ENCODE assay signal across 15 cellular contexts in the genomic region with DNA sequence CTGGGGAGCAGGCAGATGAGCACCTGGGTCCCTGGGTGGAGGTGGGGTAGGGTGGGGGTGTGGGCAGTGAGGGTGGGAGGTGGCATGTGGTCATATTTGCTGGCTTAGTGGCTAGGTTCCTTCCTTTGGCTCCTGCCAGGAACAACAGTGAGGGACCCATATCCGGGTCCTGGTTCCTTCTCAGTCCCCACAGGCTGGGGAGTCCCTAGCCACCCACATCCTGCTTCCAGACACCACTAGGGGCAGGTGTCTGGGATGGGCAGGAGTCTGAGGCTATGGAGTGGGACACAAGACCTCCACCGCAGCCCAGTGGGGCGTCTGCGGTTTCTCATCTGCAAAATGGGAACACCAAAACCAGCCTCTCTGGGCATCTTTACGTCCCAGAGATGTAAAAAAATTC. TPM values are rescaled to one million over a fixed set of nuclear protein-coding genes. Genes with fewer than 3 reads are reported as not detected.
DNase-seq lines count a peak whose midpoint lies in the region; ATAC-seq, FAIRE-seq and TF ChIP-seq lines count a peak whose summit lies in the region.
"Had no signal": no experiment of that assay in that cellular context is flagged by ENCODE, and none has a peak within 500 bp of the region (broad histone marks: within the 10 kb centered on the region; RNA-seq: fewer than 3 reads in every experiment).

No MANE protein-coding gene starts in this region.

- no peak overlapping the region for H3K4me2 ChIP-seq in HepG2 (ENCODE audit: low read depth, low read length)

- H4K20me1 ChIP-seq in HepG2 (ENCODE audit: insufficient read depth, low read length), result no peaks in the 10 kb centered on the region

- H3K27me3 Mint-ChIP-seq in WTC11 (ENCODE audit: low read depth) (peaks cover 3% of the 10 kb centered on the region), immature natural killer cell (ENCODE audit: low read depth in 3 of 3) (peaks cover 0 to 2% (median 0%) of the 10 kb centered on the region in 3 donors)
- H3K27me3 Mint-ChIP-seq: IgD-negative memory B cell had no signal

- no peaks in the 10 kb centered on the region for H3K79me2 ChIP-seq in HepG2 (ENCODE audit: insufficient read depth, low read length)

- H3K4me3 ChIP-seq in HepG2 (replicated peaks in 1 of 3; ENCODE audit: insufficient read depth in 1 of 3, low read depth in 2 of 3, low read length in 3 of 3), result no peak overlapping the region
- H3K4me3 ChIP-seq in right lobe of liver, result no peak overlapping the region
- H3K4me3 ChIP-seq: upper lobe of left lung had no signal

- H3K27ac Mint-ChIP-seq in WTC11, result no peak overlapping the region
- peak overlapping the region in 4 of 6 donors; percentile 28 to 77 (median 66) for H3K27ac Mint-ChIP-seq in immature natural killer cell

- H3K4me1 ChIP-seq in HepG2 (ENCODE audit: insufficient read depth, low read length) (peaks cover 28% of the 10 kb centered on the region), right lobe of liver (no peaks in the 10 kb centered on the region)

- TF ChIP-seq CTCF in HepG2 (CRISPR knock-in tag; IDR thresholded peaks at IDR 0.05), result no peak
- no peak for TF ChIP-seq CTCF in right lobe of liver (IDR thresholded peaks at IDR 0.05)
- no peak for TF ChIP-seq CTCF in WTC11 (IDR thresholded peaks at IDR 0.05)

- no peak for FAIRE-seq in HepG2 (lab: Jason Lieb, UNC)

- no peaks in the 10 kb centered on the region for H3K9me3 ChIP-seq in HepG2 (ENCODE audit: low read length)
- no peaks in the 10 kb centered on the region for H3K9me3 ChIP-seq in right lobe of liver
- H3K9me3 ChIP-seq: upper lobe of left lung had no signal

- no peak for TF ChIP-seq RAD21 in HepG2 (CRISPR knock-in tag; IDR thresholded peaks at IDR 0.05)

- CTCF ChIA-PET in HepG2 (lab: Yijun Ruan, JAX; ENCODE audit: low intra/inter-chr PET ratio, low total read pairs) (no interaction called here), WTC11 (lab: Charles Lee) (no interaction called here)

- H3K9ac ChIP-seq in HepG2 (ENCODE audit: insufficient read depth, low read depth, low read length), result no peak overlapping the region

- H3K4me1 Mint-ChIP-seq in WTC11 (no peaks in the 10 kb centered on the region), immature natural killer cell (peaks cover 50 to 51% of the 10 kb centered on the region in 2 donors)

- H3K27ac ChIP-seq in HepG2 (ENCODE audit: extremely low read length, insufficient read depth, low read length) (no peak overlapping the region), right lobe of liver (no peak overlapping the region)
- H3K27ac ChIP-seq: upper lobe of left lung had no signal

- no peaks in the 10 kb centered on the region for H3K9me3 Mint-ChIP-seq in WTC11
- peaks cover 1 to 9% (median 6%) of the 10 kb centered on the region in 6 donors for H3K9me3 Mint-ChIP-seq in immature natural killer cell

- DNase-seq in HepG2 (ENCODE audit: low spot score), result no peak
- DNase-seq in right lobe of liver, result no peak
- DNase-seq in WTC11 (ENCODE audit: low spot score), result no peak
- DNase-seq in immature natural killer cell, result no peak
- DNase-seq in NCI-H524 treated with DMSO at 0.1 percent for 48 hours (lab: John Stamatoyannopoulos, UW), result no peak
- DNase-seq in kidney glomerular epithelial cell (lab: John Stamatoyannopoulos, UW), result no peak
- DNase-seq in EL, result no peak
- DNase-seq: effector CD8-positive, alpha-beta T cell; MV-4-11; NCI-H2107; NCI-H774; stimulated activated CD4-positive, alpha-beta T cell treated with anti-CD3 and anti-CD28 coated beads, Interleukin-1b, Interleukin-23, amount 100 ng/mL, for 48 hours; upper lobe of left lung had no signal

- H3K36me3 ChIP-seq in HepG2 (replicated peaks in 1 of 2; ENCODE audit: control insufficient read depth in 1 of 2, insufficient read depth in 2 of 2, low read length in 2 of 2), result no peaks in the 10 kb centered on the region
- H3K36me3 ChIP-seq in right lobe of liver, result no peaks in the 10 kb centered on the region
- H3K36me3 ChIP-seq: upper lobe of left lung had no signal

- no TSS peak for BruUV-seq in HepG2 (replicated peaks; lab: Mats Ljungman, UMichigan)

- H3K27me3 ChIP-seq in HepG2 (ENCODE audit: control insufficient read depth in 1 of 2, insufficient read depth in 2 of 2, low read length in 2 of 2) (peaks cover 0 to 13% of the 10 kb centered on the region in 2 experiments; a peak in 1 of 5 replicates), right lobe of liver (no peaks in the 10 kb centered on the region)
- H3K27me3 ChIP-seq: upper lobe of left lung had no signal

- H3K4me3 Mint-ChIP-seq in WTC11 (no peak overlapping the region), immature natural killer cell (no peak overlapping the region)

- intact Hi-C loops in HepG2 (cut with micrococcal nuclease; ENCODE audit: unreplicated experiment), result no loop called here
- intact Hi-C loops in right lobe of liver (cut with DNase I), result no loop called here

- TF ChIP-seq EP300 in HepG2 (IDR thresholded peaks at IDR 0.05; ENCODE audit: low read depth in 2 of 2, low read length in 2 of 2) (no peak), HepG2 (CRISPR knock-in tag; IDR thresholded peaks at IDR 0.05; ENCODE audit: borderline replicate concordance) (no peak)

- ATAC-seq in HepG2, result peak; percentile 72
- no peak for ATAC-seq in right lobe of liver
- ATAC-seq in WTC11, result peak; percentile 55; the same call in 1 of the 2 replicates
- ATAC-seq in HG03095 (IDR thresholded peaks at IDR 0.05; ENCODE audit: unreplicated experiment), result no peak

- TF ChIP-seq POLR2A in HepG2 (IDR thresholded peaks at IDR 0.05; ENCODE audit: insufficient read depth in 1 of 2, low read depth in 2 of 2, low read length in 2 of 2), result no peak
- TF ChIP-seq POLR2A in right lobe of liver (IDR thresholded peaks at IDR 0.05), result no peak

- in situ Hi-C loops in HepG2 (cut with HindIII; ENCODE audit: extremely low pct_ligation_motif_present, low pct_unique_long_range_greater_than_20kb), result no loop called here

- POLR2A ChIA-PET in HepG2 (lab: Yijun Ruan, JAX), result no interaction called here
- POLR2A ChIA-PET in WTC11 (lab: Charles Lee), result no interaction called here

- WGBS in HepG2 (ENCODE audit: low lambda C conversion rate), result 68% methylated on average over 4 of the region's 5 CpGs
- WGBS in right lobe of liver (ENCODE audit: insufficient coverage, low coverage, low lambda C conversion rate, missing lambda C conversion rate), result 60% methylated on average over 1 of the region's 5 CpGs

- H2AFZ ChIP-seq in HepG2 (ENCODE audit: low read length), result no peak overlapping the region

- H3K36me3 Mint-ChIP-seq in WTC11, result no peaks in the 10 kb centered on the region
- H3K36me3 Mint-ChIP-seq in immature natural killer cell, result peaks cover 2 to 16% (median 5%) of the 10 kb centered on the region in 3 donors
- H3K36me3 Mint-ChIP-seq: IgD-negative memory B cell had no signal

RNA-seq across cellular contexts. Expression of a gene that starts 0.8 kb away (rescaled TPM):
- total RNA-seq in HepG2 (2016; rRNA removed; fragmentation: Illumina TruSeq; extraction: Trizol) (7.0 and 7.2 TPM in 2 replicates), right lobe of liver (10 to 100 TPM in 1 of 6 experiments, 1 to 10 TPM in 5; 3.8 to 31.6 (median 3.9) TPM), WTC11 (2021) (2.8 to 4.4 TPM (median 3.5 TPM) in 3 replicates)
- 1.8 and 1.9 TPM in 2 replicates for total RNA-seq in HepG2 (2016; cell fraction: cytosol; rRNA removed; fragmentation: Illumina TruSeq; extraction: Trizol; ENCODE audit: low read depth)
- 4.6 and 6.9 TPM in 2 replicates for total RNA-seq in HepG2 (2016; cell fraction: insoluble cytoplasmic fraction; rRNA removed; fragmentation: Illumina TruSeq; extraction: Trizol)
- total RNA-seq in HepG2 (2016; cell fraction: membrane; rRNA removed; fragmentation: Illumina TruSeq; extraction: Trizol), result 2.4 and 3.0 TPM in 2 replicates
- 8.3 and 8.8 TPM in 2 replicates for total RNA-seq in HepG2 (2016; cell fraction: nucleus; rRNA removed; fragmentation: Illumina TruSeq; extraction: Trizol)
- polyA plus RNA-seq in HepG2 (2011; rRNA removed) (1.3 and 2.4 TPM in 2 replicates), immature natural killer cell (under 1 TPM in 2 of 3 donors, not detected in 1; 0.36 to 0.92 TPM)
- 1.5 and 2.4 TPM in 2 replicates for polyA plus RNA-seq in HepG2 (2011; cell fraction: cytosol; rRNA removed)
- polyA plus RNA-seq in HepG2 (2011; cell fraction: nucleus; rRNA removed), result 5.0 and 8.4 TPM in 2 replicates
- 3.0 and 7.8 TPM in 2 replicates for polyA plus RNA-seq in HepG2 (2012)
- 0.46 and 0.49 TPM in 2 replicates for polyA plus RNA-seq in HepG2 (2016; cell fraction: cytosol; fragmentation: Illumina TruSeq; extraction: Trizol; ENCODE audit: low read depth)
- 4.1 and 5.1 TPM in 2 replicates for polyA plus RNA-seq in HepG2 (2016; cell fraction: insoluble cytoplasmic fraction; fragmentation: Illumina TruSeq; extraction: Trizol; ENCODE audit: low read depth)
- polyA plus RNA-seq in HepG2 (2016; cell fraction: membrane; fragmentation: Illumina TruSeq; extraction: Trizol; ENCODE audit: low read depth), result 0.69 and 0.85 TPM in 2 replicates
- 7.5 and 8.1 TPM in 2 replicates for polyA plus RNA-seq in HepG2 (2016; cell fraction: nucleus; fragmentation: Illumina TruSeq; extraction: Trizol; ENCODE audit: insufficient read depth, low read depth)
- 0.49 and 29.4 TPM in 2 replicates for polyA minus RNA-seq in HepG2 (2011; rRNA and poly(A)+ RNA removed; ENCODE audit: low replicate concordance)
- 4.5 and 5.8 TPM in 2 replicates for polyA minus RNA-seq in HepG2 (2011; cell fraction: cytosol; rRNA and poly(A)+ RNA removed)
- polyA minus RNA-seq in HepG2 (2011; cell fraction: nucleus; rRNA and poly(A)+ RNA removed), result 8.8 and 9.8 TPM in 2 replicates

RNA-seq across cellular contexts. Expression of a gene that starts 35.7 kb away (rescaled TPM):
- total RNA-seq in HepG2 (2016; rRNA removed; fragmentation: Illumina TruSeq; extraction: Trizol) (160 and 194 TPM in 2 replicates), right lobe of liver (100 to 1,000 TPM in 1 of 6 experiments, 10 to 100 TPM in 5; 40.0 to 106 (median 52.5) TPM), WTC11 (2021) (96.7 to 105 TPM (median 97.2 TPM) in 3 replicates)
- 22.9 and 24.6 TPM in 2 replicates for total RNA-seq in HepG2 (2016; cell fraction: cytosol; rRNA removed; fragmentation: Illumina TruSeq; extraction: Trizol; ENCODE audit: low read depth)
- total RNA-seq in HepG2 (2016; cell fraction: insoluble cytoplasmic fraction; rRNA removed; fragmentation: Illumina TruSeq; extraction: Trizol), result 157 and 198 TPM in 2 replicates
- 34.1 and 34.4 TPM in 2 replicates for total RNA-seq in HepG2 (2016; cell fraction: membrane; rRNA removed; fragmentation: Illumina TruSeq; extraction: Trizol)
- 67.9 and 75.8 TPM in 2 replicates for total RNA-seq in HepG2 (2016; cell fraction: nucleus; rRNA removed; fragmentation: Illumina TruSeq; extraction: Trizol)
- polyA plus RNA-seq in HepG2 (2011; rRNA removed) (49.9 and 62.6 TPM in 2 replicates), immature natural killer cell (100 to 1,000 TPM; 113 to 133 (median 127) TPM)
- 45.6 and 54.0 TPM in 2 replicates for polyA plus RNA-seq in HepG2 (2011; cell fraction: cytosol; rRNA removed)
- polyA plus RNA-seq in HepG2 (2011; cell fraction: nucleus; rRNA removed), result 95.1 and 104 TPM in 2 replicates
- polyA plus RNA-seq in HepG2 (2012), result 67.0 and 85.8 TPM in 2 replicates
- polyA plus RNA-seq in HepG2 (2016; cell fraction: cytosol; fragmentation: Illumina TruSeq; extraction: Trizol; ENCODE audit: low read depth), result 22.3 and 25.6 TPM in 2 replicates
- polyA plus RNA-seq in HepG2 (2016; cell fraction: insoluble cytoplasmic fraction; fragmentation: Illumina TruSeq; extraction: Trizol; ENCODE audit: low read depth), result 207 and 220 TPM in 2 replicates
- 26.5 and 31.5 TPM in 2 replicates for polyA plus RNA-seq in HepG2 (2016; cell fraction: membrane; fragmentation: Illumina TruSeq; extraction: Trizol; ENCODE audit: low read depth)
- polyA plus RNA-seq in HepG2 (2016; cell fraction: nucleus; fragmentation: Illumina TruSeq; extraction: Trizol; ENCODE audit: insufficient read depth, low read depth), result 112 and 115 TPM in 2 replicates
- polyA minus RNA-seq in HepG2 (2011; rRNA and poly(A)+ RNA removed; ENCODE audit: low replicate concordance), result 51.8 and 59.0 TPM in 2 replicates
- polyA minus RNA-seq in HepG2 (2011; cell fraction: cytosol; rRNA and poly(A)+ RNA removed), result 28.8 and 34.9 TPM in 2 replicates
- 20.9 and 24.9 TPM in 2 replicates for polyA minus RNA-seq in HepG2 (2011; cell fraction: nucleus; rRNA and poly(A)+ RNA removed)

Comparison
In these comparisons a context has a peak if more than half of its experiments do, and no peak if none do; other contexts are left out.
1. ATAC-seq: peak in HepG2 (single experiment) and WTC11 (single experiment); none in right lobe of liver (0 of 4) and HG03095 (single experiment).